ENCODE assay signal across 22 cellular contexts in the genomic region with DNA sequence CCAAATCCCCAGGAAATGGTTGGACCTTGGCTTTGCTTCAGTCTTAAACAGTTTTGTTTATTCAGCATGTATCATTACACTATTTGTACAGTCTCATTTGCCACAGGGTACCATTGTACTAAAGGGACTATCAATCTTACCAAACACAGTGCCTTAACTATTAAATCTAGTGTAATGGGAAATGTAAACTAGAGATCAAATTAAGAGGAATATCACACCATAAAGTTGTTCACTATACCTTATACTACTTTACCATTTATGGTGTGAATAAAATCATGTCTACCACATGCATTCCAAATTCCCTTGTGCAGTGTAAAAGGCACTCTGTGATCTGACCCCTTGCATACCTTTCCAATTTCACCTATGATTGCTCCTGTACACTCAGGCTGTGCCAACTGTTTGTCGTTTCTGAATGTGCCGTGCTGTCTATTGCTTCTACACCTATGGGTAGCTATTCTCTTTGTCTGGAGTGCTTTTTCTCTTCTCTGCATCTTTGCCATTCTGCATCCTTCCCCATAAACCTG.
DNase-seq lines count a peak whose midpoint lies in the region; TF ChIP-seq lines count a peak whose summit lies in the region.
"Had no signal": no experiment of that assay in that cellular context is flagged by ENCODE, and none has a peak within 500 bp of the region (broad histone marks: within the 10 kb centered on the region; RNA-seq: fewer than 3 reads in every experiment).

No MANE protein-coding gene starts in this region.

- peaks cover 24% of the 10 kb centered on the region for H3K36me3 ChIP-seq in SK-N-MC (ENCODE audit: insufficient read depth, low read length)
- H3K36me3 ChIP-seq: tibial artery had no signal

- peaks cover 50% of the 10 kb centered on the region for H3K4me1 Mint-ChIP-seq in neural crest cell
- H3K4me1 Mint-ChIP-seq: activated naive CD8-positive, alpha-beta T cell treated with anti-CD3 and anti-CD28 coated beads, Interleukin-2, amount 50 U/mL, for 24 hours; H9; T-helper 17 cell had no signal

- H3K36me3 Mint-ChIP-seq in neural crest cell (ENCODE audit: low read depth) = peaks cover 2% of the 10 kb centered on the region
- H3K36me3 Mint-ChIP-seq: CD8-positive, alpha-beta T cell had no signal

- H3K4me3 ChIP-seq in SK-N-MC = no peak overlapping the region
- H3K4me3 ChIP-seq: body of pancreas, tibial artery had no signal

- H3K27ac Mint-ChIP-seq in neural crest cell (ENCODE audit: unreplicated experiment) = peak overlapping the region; percentile 86
- H3K27ac Mint-ChIP-seq: activated naive CD8-positive, alpha-beta T cell treated with anti-CD3 and anti-CD28 coated beads, Interleukin-2, amount 50 U/mL, for 24 hours; CD8-positive, alpha-beta T cell; H9; progenitor cell of endocrine pancreas; T-helper 17 cell had no signal

- H3K9me3 Mint-ChIP-seq in neural crest cell = peaks cover under 1% of the 10 kb centered on the region
- H3K9me3 Mint-ChIP-seq: H9 had no signal

- H3K9me3 ChIP-seq in SK-N-MC (ENCODE audit: low read depth, low read length) = no peaks in the 10 kb centered on the region
- H3K9me3 ChIP-seq: body of pancreas, tibial artery had no signal

- H3K9ac ChIP-seq in SK-N-MC (ENCODE audit: insufficient read length) = no peak overlapping the region
- H3K9ac ChIP-seq: KMS-11 had no signal

- TF ChIP-seq CTCF in neural crest cell (conservative IDR thresholded peaks at IDR 0.05) = no peak

- H3K4me3 Mint-ChIP-seq in neural crest cell = no peak overlapping the region
- H3K4me3 Mint-ChIP-seq: activated naive CD8-positive, alpha-beta T cell treated with anti-CD3 and anti-CD28 coated beads, Interleukin-2, amount 50 U/mL, for 24 hours; CD8-positive, alpha-beta T cell; H9; nephron progenitor cell; T-helper 17 cell had no signal

- H3K27me3 Mint-ChIP-seq in neural crest cell (ENCODE audit: low read depth) = no peaks in the 10 kb centered on the region
- H3K27me3 Mint-ChIP-seq: activated naive CD8-positive, alpha-beta T cell treated with anti-CD3 and anti-CD28 coated beads, Interleukin-2, amount 50 U/mL, for 24 hours; T-helper 17 cell had no signal

- DNase-seq in NCI-H1092 treated with DMSO at 0.1 percent for 48 hours (lab: John Stamatoyannopoulos, UW) (peak; percentile 89), NCI-H2081 (lab: John Stamatoyannopoulos, UW) (peak; percentile 28 to 74), SK-N-MC (ENCODE audit: low read depth, low spot score) (no peak), neural crest cell (ENCODE audit: low read depth, low spot score) (no peak), NOMO-1 treated with dmso at 0.1 percent for 144 hours (lab: John Stamatoyannopoulos, UW; ENCODE audit: unreplicated experiment) (no peak), NCI-H2227 (lab: John Stamatoyannopoulos, UW; ENCODE audit: unreplicated experiment) (no peak)
- DNase-seq in activated CD4-positive, alpha-beta T cell treated with anti-CD3 and anti-CD28 coated beads for 4 hours = no peak
- DNase-seq: activated CD4-positive, alpha-beta T cell treated with anti-CD3 and anti-CD28 coated beads, Interleukin-2, amount 50 U/mL, for 1 hour; activated naive CD8-positive, alpha-beta T cell treated with anti-CD3 and anti-CD28 coated beads, Interleukin-2, amount 50 U/mL, for 24 hours; body of pancreas; CD8-positive, alpha-beta T cell; glutamatergic neuron; H9; nephron progenitor cell; OCI-M1; small intestine; stimulated activated CD4-positive, alpha-beta T cell treated with anti-CD3 and anti-CD28 coated beads, Interleukin-2, amount 100 ng/mL, for 48 hours; stimulated activated naive CD8-positive, alpha-beta T cell treated with anti-CD3 and anti-CD28 coated beads, Interleukin-15, Interleukin-2, amounts not matched to agents 100 U/mL and 50 U/mL, for 24 hours; T-helper 17 cell; tibial artery had no signal

- peak overlapping the region; percentile 15; the same call in 1 of the 2 replicates for H3K27ac ChIP-seq in SK-N-MC
- H3K27ac ChIP-seq: KMS-11, tibial artery had no signal

Comparison
In these comparisons a context has a peak if more than half of its experiments do, and no peak if none do; other contexts are left out.
1. DNase-seq: peak in NCI-H1092 treated with DMSO at 0.1 percent for 48 hours (single experiment) and NCI-H2081 (2 of 2); none in SK-N-MC (single experiment), neural crest cell (single experiment), activated CD4-positive, alpha-beta T cell treated with anti-CD3 and anti-CD28 coated beads for 4 hours (0 of 2), NOMO-1 treated with dmso at 0.1 percent for 144 hours (single experiment) and NCI-H2227 (single experiment).